Comparison of ENCODE assay signal across 27 cellular contexts in genomic region chr5:151467576-151467975, GRCh38.
"Had no signal": no experiment of that assay in that cellular context is flagged by ENCODE, and none has a peak within 500 bp of the region (broad histone marks: within the 10 kb centered on the region; RNA-seq: fewer than 3 reads in every experiment).

No MANE protein-coding gene starts in this region.

- H3K4me1 ChIP-seq: foreskin keratinocyte, gastroesophageal sphincter, heart left ventricle, lower lobe of right lung had no signal

- DNase-seq: dermis blood vessel endothelial cell; dorsolateral prefrontal cortex; effector CD8-positive, alpha-beta T cell; effector memory CD8-positive, alpha-beta T cell; endodermal cell; erythroblast; foreskin keratinocyte; heart left ventricle; hypothalamus; immature natural killer cell; islet precursor cell; kidney; kidney glomerular epithelial cell; left colon; left ventricle myocardium superior; lower lobe of right lung; mesenchymal stem cell; mucosa of descending colon; naive B cell; naive thymus-derived CD8-positive, alpha-beta T cell had no signal

- H3K27ac ChIP-seq: coronary artery, dorsolateral prefrontal cortex, epithelial cell of prostate, foreskin keratinocyte, gastroesophageal sphincter, heart left ventricle, hepatocyte, lower lobe of right lung had no signal

- H3K9me3 ChIP-seq: gastroesophageal sphincter, heart left ventricle, lower lobe of right lung, mucosa of descending colon had no signal

- H3K9me3 Mint-ChIP-seq: effector memory CD8-positive, alpha-beta T cell; endodermal cell; immature natural killer cell; mesothelial cell of epicardium; naive B cell; naive thymus-derived CD8-positive, alpha-beta T cell had no signal

- H3K4me3 Mint-ChIP-seq: effector memory CD8-positive, alpha-beta T cell; endodermal cell; immature natural killer cell; mesothelial cell of epicardium; naive B cell; naive thymus-derived CD8-positive, alpha-beta T cell had no signal

- H3K27me3 Mint-ChIP-seq: effector memory CD8-positive, alpha-beta T cell; naive B cell; naive thymus-derived CD8-positive, alpha-beta T cell had no signal

- H3K4me3 ChIP-seq: coronary artery, dorsolateral prefrontal cortex, gastroesophageal sphincter, heart left ventricle, hepatocyte, lower lobe of right lung, mucosa of descending colon had no signal

- H3K27ac Mint-ChIP-seq: endodermal cell, immature natural killer cell, mesothelial cell of epicardium had no signal

- H3K4me1 Mint-ChIP-seq: endodermal cell; immature natural killer cell; mesothelial cell of epicardium; naive B cell; naive thymus-derived CD8-positive, alpha-beta T cell had no signal

- H3K27me3 ChIP-seq: dorsolateral prefrontal cortex, foreskin keratinocyte, gastroesophageal sphincter, heart left ventricle, hepatocyte had no signal

- ATAC-seq: effector memory CD8-positive, alpha-beta T cell; esophagus mucosa; foreskin keratinocyte; gastroesophageal sphincter; heart left ventricle; left colon; left lobe of liver; left ventricle myocardium superior; lower lobe of right lung; mucosa of descending colon; naive thymus-derived CD8-positive, alpha-beta T cell had no signal
